29 cellular contexts compared by ENCODE assay signal in genomic region chr13:31499274-31499673, GRCh38.
"Had no signal": no experiment of that assay in that cellular context is flagged by ENCODE, and none has a peak within 500 bp of the region (broad histone marks: within the 10 kb centered on the region; RNA-seq: fewer than 3 reads in every experiment).

No MANE protein-coding gene starts in this region.

- H3K36me3 Mint-ChIP-seq: stimulated activated effector memory CD8-positive, alpha-beta T cell treated with anti-CD3 and anti-CD28 coated beads, Interleukin-12 subunit alpha, Interleukin-12 subunit beta, amount 100 ng/mL, for 72 hours; stimulated activated memory B cell treated with anti-CD40 and anti-IgM and Interleukin-4, amounts not matched to agents 10 μg/mL and 1 μg/mL and 100 μg/mL, for 72 hours; type B pancreatic cell had no signal

- H3K27me3 Mint-ChIP-seq: stimulated activated memory B cell treated with anti-CD40 and anti-IgM and Interleukin-4, amounts not matched to agents 10 μg/mL and 1 μg/mL and 100 μg/mL, for 72 hours; stimulated activated naive B cell treated with anti-CD40 and anti-IgM and Interleukin-4, amounts not matched to agents 10 μg/mL and 1 μg/mL and 100 μg/mL, for 72 hours; stimulated activated naive CD8-positive, alpha-beta T cell treated with anti-CD3 and anti-CD28 coated beads, Interleukin-15, amount 100 ng/mL, for 72 hours; stimulated activated naive CD8-positive, alpha-beta T cell treated with anti-CD3 and anti-CD28 coated beads, Interleukin-15, Interleukin-2, amounts not matched to agents 100 ng/mL and 50 ng/mL, for 24 hours; type B pancreatic cell had no signal

- H3K27me3 ChIP-seq: stomach, suprapubic skin, testis, thyroid gland, tibial artery, tibial nerve, transverse colon, upper lobe of left lung, upper lobe of right lung, uterus, vagina had no signal

- H3K4me3 Mint-ChIP-seq: stimulated activated effector memory CD8-positive, alpha-beta T cell treated with anti-CD3 and anti-CD28 coated beads, Interleukin-12 subunit alpha, Interleukin-12 subunit beta, amount 100 ng/mL, for 72 hours; stimulated activated memory B cell treated with anti-CD40 and anti-IgM and Interleukin-4, amounts not matched to agents 10 μg/mL and 1 μg/mL and 100 μg/mL, for 72 hours; stimulated activated naive B cell treated with anti-CD40 and anti-IgM and Interleukin-4, amounts not matched to agents 10 μg/mL and 1 μg/mL and 100 μg/mL, for 72 hours; stimulated activated naive CD8-positive, alpha-beta T cell treated with anti-CD3 and anti-CD28 coated beads, Interleukin-15, amount 100 ng/mL, for 72 hours; stimulated activated naive CD8-positive, alpha-beta T cell treated with anti-CD3 and anti-CD28 coated beads, Interleukin-15, Interleukin-2, amounts not matched to agents 100 ng/mL and 50 ng/mL, for 24 hours; type B pancreatic cell had no signal

- FAIRE-seq: urothelium cell line had no signal

- H3K4me1 ChIP-seq: stomach, suprapubic skin, testis, thyroid gland, tibial artery, tibial nerve, transverse colon, upper lobe of left lung, upper lobe of right lung, uterus, vagina had no signal

- DNase-seq: stimulated activated CD4-positive, alpha-beta T cell treated with anti-CD3 and anti-CD28 coated beads, Interleukin-2, amount 100 ng/mL, for 48 hours; stimulated activated CD4-positive, alpha-beta T cell treated with anti-CD3 and anti-CD28 coated beads, Interleukin-4, amount 100 ng/mL, for 1 hour; stimulated activated CD4-positive, alpha-beta T cell treated with anti-CD3 and anti-CD28 coated beads, Interleukin-4, amount 100 ng/mL, for 24 hours; stimulated activated CD4-positive, alpha-beta T cell treated with anti-CD3 and anti-CD28 coated beads, Interleukin-4, amount 100 ng/mL, for 4 hours; stimulated activated CD8-positive, alpha-beta memory T cell treated with anti-CD3 and anti-CD28 coated beads, Interleukin-4, amount 100 ng/mL, for 48 hours; stimulated activated naive B cell treated with anti-CD40 and anti-IgM and Interleukin-4, amounts not matched to agents 10 μg/mL and 1 μg/mL and 100 μg/mL, for 72 hours; stimulated activated naive CD4-positive, alpha-beta T cell; stimulated activated naive CD4-positive, alpha-beta T cell treated with Interleukin-2 at 50 U/mL for 16 hours; stimulated activated naive CD8-positive, alpha-beta T cell treated with anti-CD3 and anti-CD28 coated beads, Interleukin-15, amount 100 ng/mL, for 72 hours; stimulated activated naive CD8-positive, alpha-beta T cell treated with anti-CD3 and anti-CD28 coated beads, Interleukin-15, Interleukin-2, amounts not matched to agents 100 U/mL and 50 U/mL, for 24 hours; stomach; substantia nigra; testis; thyroid gland; tibial artery; transverse colon; trophoblast cell; upper lobe of left lung; upper lobe of right lung; uterus had no signal

- H3K27ac ChIP-seq: stomach, suprapubic skin, testis, thoracic aorta, thyroid gland, tibial artery, tibial nerve, transverse colon, upper lobe of left lung, upper lobe of right lung, uterus, vagina had no signal

- H3K27ac Mint-ChIP-seq: stimulated activated effector memory CD8-positive, alpha-beta T cell treated with anti-CD3 and anti-CD28 coated beads, Interleukin-12 subunit alpha, Interleukin-12 subunit beta, amount 100 ng/mL, for 72 hours; stimulated activated memory B cell treated with anti-CD40 and anti-IgM and Interleukin-4, amounts not matched to agents 10 μg/mL and 1 μg/mL and 100 μg/mL, for 72 hours; stimulated activated naive B cell treated with anti-CD40 and anti-IgM and Interleukin-4, amounts not matched to agents 10 μg/mL and 1 μg/mL and 100 μg/mL, for 72 hours; stimulated activated naive CD8-positive, alpha-beta T cell treated with anti-CD3 and anti-CD28 coated beads, Interleukin-15, amount 100 ng/mL, for 72 hours; stimulated activated naive CD8-positive, alpha-beta T cell treated with anti-CD3 and anti-CD28 coated beads, Interleukin-15, Interleukin-2, amounts not matched to agents 100 ng/mL and 50 ng/mL, for 24 hours; type B pancreatic cell had no signal

- H3K9me3 ChIP-seq: suprapubic skin, testis, thyroid gland, tibial artery, transverse colon, upper lobe of right lung, vagina had no signal

- ATAC-seq: stimulated activated effector memory CD8-positive, alpha-beta T cell treated with anti-CD3 and anti-CD28 coated beads, Interleukin-12 subunit alpha, Interleukin-12 subunit beta, amount 100 ng/mL, for 72 hours; stimulated activated memory B cell treated with anti-CD40 and anti-IgM and Interleukin-4, amounts not matched to agents 10 μg/mL and 1 μg/mL and 100 μg/mL, for 72 hours; stimulated activated naive B cell treated with anti-CD40 and anti-IgM and Interleukin-4, amounts not matched to agents 10 μg/mL and 1 μg/mL and 100 μg/mL, for 72 hours; stimulated activated naive CD8-positive, alpha-beta T cell treated with anti-CD3 and anti-CD28 coated beads, Interleukin-15, amount 100 ng/mL, for 72 hours; stimulated activated naive CD8-positive, alpha-beta T cell treated with anti-CD3 and anti-CD28 coated beads, Interleukin-15, Interleukin-2, amounts not matched to agents 100 U/mL and 50 U/mL, for 24 hours; upper lobe of right lung had no signal

- H3K36me3 ChIP-seq: stomach, suprapubic skin, thoracic aorta, thyroid gland, tibial artery, tibial nerve, transverse colon, upper lobe of left lung, upper lobe of right lung, uterus, vagina had no signal

- H3K4me3 ChIP-seq: stomach, suprapubic skin, testis, thoracic aorta, thyroid gland, tibial artery, tibial nerve, transverse colon, upper lobe of left lung, upper lobe of right lung, uterus, vagina had no signal

- H3K4me1 Mint-ChIP-seq: stimulated activated effector memory CD8-positive, alpha-beta T cell treated with anti-CD3 and anti-CD28 coated beads, Interleukin-12 subunit alpha, Interleukin-12 subunit beta, amount 100 ng/mL, for 72 hours; stimulated activated memory B cell treated with anti-CD40 and anti-IgM and Interleukin-4, amounts not matched to agents 10 μg/mL and 1 μg/mL and 100 μg/mL, for 72 hours; stimulated activated naive B cell treated with anti-CD40 and anti-IgM and Interleukin-4, amounts not matched to agents 10 μg/mL and 1 μg/mL and 100 μg/mL, for 72 hours; stimulated activated naive CD8-positive, alpha-beta T cell treated with anti-CD3 and anti-CD28 coated beads, Interleukin-15, amount 100 ng/mL, for 72 hours had no signal
